ENCODE assay signal across 8 cellular contexts in the genomic region with DNA sequence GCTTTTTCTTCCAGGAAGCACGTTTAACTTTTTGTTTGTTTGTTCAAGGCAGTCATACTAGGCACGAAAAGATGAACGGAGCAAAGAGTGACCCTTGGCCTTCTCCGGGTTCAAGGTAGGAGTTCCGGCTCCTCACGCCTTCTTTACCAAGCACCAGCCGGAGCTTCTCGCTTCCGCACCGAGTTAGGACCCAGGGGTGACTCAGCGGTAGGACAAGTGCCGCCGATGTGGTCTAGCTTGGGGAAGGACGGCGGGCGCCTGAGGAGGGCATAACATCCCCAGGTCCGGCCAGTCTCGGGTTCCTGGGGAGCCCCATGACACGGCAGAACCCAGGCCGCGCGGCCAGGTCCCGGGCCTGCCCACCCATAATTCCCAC. TPM values are rescaled to one million over a fixed set of nuclear protein-coding genes. Genes with fewer than 3 reads are reported as not detected.
DNase-seq lines count a peak whose midpoint lies in the region; FAIRE-seq and TF ChIP-seq lines count a peak whose summit lies in the region.

No MANE protein-coding gene starts in this region.

- peak overlapping the region; percentile 78 for H3K27ac ChIP-seq in H1 (ENCODE audit: low read depth, low read length)
- peak overlapping the region; percentile 94 for H3K27ac ChIP-seq in muscle layer of duodenum (ENCODE audit: low read length)
- peak overlapping the region; percentile 85 for H3K27ac ChIP-seq in stomach smooth muscle (ENCODE audit: low read length)

- H3K4me1 ChIP-seq in H1 (replicated peaks in 1 of 4; ENCODE audit: control insufficient read depth in 3 of 4, insufficient read depth in 4 of 4, low read length in 3 of 4) (no peaks in the 10 kb centered on the region; a peak in 1 of 7 replicates), muscle layer of duodenum (ENCODE audit: control insufficient read depth in 1 of 2, insufficient read depth in 2 of 2, low read length in 2 of 2) (peaks cover 0 to 20% of the 10 kb centered on the region in 2 donors), stomach smooth muscle (ENCODE audit: control insufficient read depth, insufficient read depth, low read length) (peaks cover 15% of the 10 kb centered on the region)

- H2BK12ac ChIP-seq in H1 (ENCODE audit: low read depth, low read length) = no peak overlapping the region; the same call in 1 of the 2 replicates

- WGBS in H1 (ENCODE audit: extremely low coverage in 1 of 2, insufficient coverage in 1 of 2, insufficient read length in 1 of 2, insufficient replicate concordance in 2 of 2, low coverage in 1 of 2, low lambda C conversion rate in 2 of 2, missing lambda C conversion rate in 1 of 2), 2 experiments = 3% methylated on average over 23 of the region's 23 CpGs; no CpG with 5 or more reads in 1 of the 2 experiments

- H3K79me2 ChIP-seq in H1 (ENCODE audit: control insufficient read depth in 1 of 2, insufficient read depth in 2 of 2, low read length in 2 of 2) = peaks cover 12 to 52% of the 10 kb centered on the region in 2 experiments

- DNase-seq in H4 (ENCODE audit: low spot score) = peak; percentile 30
- DNase-seq in LNCaP clone FGC (ENCODE audit: low read depth) = no peak
- peak; percentile 76 for DNase-seq in activated CD4-positive, CD25-positive, alpha-beta regulatory T cell treated with anti-CD3 and anti-CD28 coated beads, Interleukin-2, amount 50 U/mL, for 72 hours
- no peak for DNase-seq in H1 (ENCODE audit: low read depth in 1 of 2, low spot score in 2 of 2)
- DNase-seq in Ammon's horn (ENCODE audit: low spot score) = no peak

- H3K9me3 ChIP-seq in H1 (ENCODE audit: insufficient read depth in 2 of 2, low read depth in 1 of 2, low read length in 1 of 2) (no peaks in the 10 kb centered on the region), muscle layer of duodenum (ENCODE audit: control insufficient read depth in 1 of 2, low read length in 2 of 2) (no peaks in the 10 kb centered on the region), stomach smooth muscle (ENCODE audit: control insufficient read depth in 2 of 2, low read length in 2 of 2) (no peaks in the 10 kb centered on the region)

- POLR2A ChIA-PET in H1 (lab: Charles Lee; ENCODE audit: partially characterized antibody) = interaction anchor here (0.8 to 2.5 kb wide), 12 partner anchors 18 to 105 kb away, joined by 3 to 12 read pairs (median 4); a partner anchor contains a TSS

- no peak overlapping the region for H3K18ac ChIP-seq in H1 (ENCODE audit: extremely low read depth, low read length)

- no peak for TF ChIP-seq CTCF in LNCaP clone FGC (IDR thresholded peaks at IDR 0.05; ENCODE audit: control insufficient read depth, extremely low read depth, insufficient read depth)
- no peak for TF ChIP-seq CTCF in H1 (IDR thresholded peaks at IDR 0.05; ENCODE audit: control extremely low read depth in 1 of 3, insufficient read depth in 1 of 3, low read depth in 1 of 3, low read length in 3 of 3)

- H3K4me3 ChIP-seq in GM08714 (ENCODE audit: low read length) (peak overlapping the region; percentile 93), LNCaP clone FGC (ENCODE audit: low read depth, low read length) (peak overlapping the region; percentile 72), H1 (ENCODE audit: extremely low read depth in 1 of 4, insufficient read depth in 2 of 4, low read depth in 3 of 4, low read length in 4 of 4) (peak overlapping the region; percentile 80 to 99 (median 95)), muscle layer of duodenum (ENCODE audit: low read depth in 1 of 2, low read length in 2 of 2) (peak overlapping the region; percentile 76 to 78), stomach smooth muscle (ENCODE audit: low read length in 2 of 2) (peak overlapping the region; percentile 92)

- peaks cover 0 to 9% (median 5%) of the 10 kb centered on the region in 4 experiments; a peak in 4 of 8 replicates for H3K36me3 ChIP-seq in H1 (ENCODE audit: control insufficient read depth in 2 of 4, insufficient read depth in 4 of 4, low read length in 3 of 4)
- H3K36me3 ChIP-seq in muscle layer of duodenum (ENCODE audit: control insufficient read depth in 1 of 2, insufficient read depth in 2 of 2, low read length in 2 of 2) = peaks cover 3 to 6% of the 10 kb centered on the region in 2 donors
- H3K36me3 ChIP-seq in stomach smooth muscle (ENCODE audit: control insufficient read depth in 2 of 2, insufficient read depth in 2 of 2, low read length in 2 of 2) = peaks cover 3 to 4% of the 10 kb centered on the region in 2 donors

- H4K91ac ChIP-seq in H1 (replicated peaks; ENCODE audit: insufficient read length, low read length) = no peak overlapping the region

- H3K4ac ChIP-seq in H1 (replicated peaks; ENCODE audit: insufficient read length, low read depth, low read length) = no peak overlapping the region

- no peak for TF ChIP-seq EP300 in H1 (IDR thresholded peaks at IDR 0.05; ENCODE audit: borderline replicate concordance in 1 of 2, low read depth in 2 of 2, low read length in 2 of 2)

- CTCF ChIA-PET in H1 (lab: Charles Lee; ENCODE audit: partially characterized antibody) = interaction anchor here (0.6 to 4.8 kb wide), 6 partner anchors 22 to 108 kb away, joined by 3 to 34 read pairs (median 4); no protein-coding TSS in a partner anchor

- H4K20me1 ChIP-seq in H1 (replicated peaks in 1 of 2; ENCODE audit: control insufficient read depth in 1 of 2, insufficient read depth in 2 of 2, low read length in 2 of 2) = peaks cover 6% of the 10 kb centered on the region in 2 experiments

- H3K9ac ChIP-seq in H1 (replicated peaks in 1 of 4; ENCODE audit: extremely low read depth in 1 of 4, low read depth in 3 of 4, low read length in 3 of 4) (peak overlapping the region; percentile 74 to 91 (median 80)), stomach smooth muscle (ENCODE audit: low read length in 2 of 2) (peak overlapping the region; percentile 77 to 90)

- no peaks in the 10 kb centered on the region for H3K27me3 ChIP-seq in H1 (replicated peaks in 1 of 4; ENCODE audit: control insufficient read depth in 3 of 4, extremely low read depth in 1 of 4, insufficient read depth in 3 of 4, low read length in 3 of 4)
- no peaks in the 10 kb centered on the region for H3K27me3 ChIP-seq in muscle layer of duodenum (ENCODE audit: low read depth, low read length)
- H3K27me3 ChIP-seq in stomach smooth muscle (ENCODE audit: control insufficient read depth in 1 of 2, insufficient read depth in 2 of 2, low read length in 2 of 2) = no peaks in the 10 kb centered on the region

- H3K14ac ChIP-seq in H1 (ENCODE audit: insufficient read length) = no peak overlapping the region

- H4K5ac ChIP-seq in H1 (ENCODE audit: insufficient read length, low read depth, low read length) = peak overlapping the region; percentile 55

- no peak overlapping the region for H2BK120ac ChIP-seq in H1 (replicated peaks; ENCODE audit: low read depth, low read length)

- TF ChIP-seq RAD21 in H1 (IDR thresholded peaks at IDR 0.05 in 1 of 2, conservative IDR thresholded peaks at IDR 0.05 in 1 of 2; ENCODE audit: low read depth in 2 of 2, low read length in 2 of 2) = no peak

- peak overlapping the region; percentile 90; the same call in 1 of the 2 replicates for H4K8ac ChIP-seq in H1 (ENCODE audit: extremely low read depth, insufficient read depth, low read length)

- H2AK5ac ChIP-seq in H1 (ENCODE audit: low read depth, low read length) = no peak overlapping the region

- H3K23ac ChIP-seq in H1 (ENCODE audit: insufficient read length) = no peak overlapping the region

- H3K4me2 ChIP-seq in H1 (ENCODE audit: insufficient read depth in 1 of 2, low read depth in 2 of 2, low read length in 2 of 2) = peak overlapping the region; percentile 65 to 93

- no peak for TF ChIP-seq POLR2A in H1 (IDR thresholded peaks at IDR 0.05; ENCODE audit: control extremely low read depth in 1 of 2, low read depth in 2 of 2, low read length in 2 of 2)

- FAIRE-seq in H1 (lab: Jason Lieb, UNC) = no peak

- H3K56ac ChIP-seq in H1 (replicated peaks; ENCODE audit: insufficient read length, low read depth, low read length) = no peak overlapping the region

- no peaks in the 10 kb centered on the region; the same call in none of the 2 replicates for H3K23me2 ChIP-seq in H1 (ENCODE audit: low read depth, low read length)

- no peak overlapping the region for H2BK15ac ChIP-seq in H1 (ENCODE audit: low read length)

- peaks cover 2% of the 10 kb centered on the region; the same call in 1 of the 2 replicates for H3K79me1 ChIP-seq in H1 (ENCODE audit: low read depth, low read length)

- peak overlapping the region; percentile 68 for H2BK5ac ChIP-seq in H1 (ENCODE audit: low read depth, low read length)

- H2AFZ ChIP-seq in H1 (ENCODE audit: low read length) = peak overlapping the region; percentile 18; the same call in 1 of the 2 replicates

- no peak overlapping the region for H2BK20ac ChIP-seq in H1 (ENCODE audit: low read length)

RNA-seq across cellular contexts. Expression of a gene that starts 0.4 kb away (rescaled TPM):
- 154 and 184 TPM in 2 replicates for total RNA-seq in H4 (2014; rRNA removed; shearing (Covaris generic))
- 147 and 166 TPM in 2 replicates for total RNA-seq in H1 (2021; fragmentation: NEBNext Ultra II Directional; extraction: Animal tissue kit (Norgen Biotek cat#: 25700))
- 73.3 and 140 TPM in 2 replicates for polyA plus RNA-seq in H1 (2011; rRNA removed)
- 127 TPM for polyA plus RNA-seq in H1 (2011; cell fraction: cytosol; rRNA removed)
- 46.0 TPM for polyA plus RNA-seq in H1 (2011; cell fraction: nucleus; rRNA removed)
- 126 to 142 TPM (median 133 TPM) in 4 replicates for polyA plus RNA-seq in H1 (2012, experiment 1 of 2)
- polyA plus RNA-seq in H1 (2012, experiment 2 of 2) = 31.6 TPM
- 76.2 TPM for polyA plus RNA-seq in H1 (2013, experiment 1 of 2)
- polyA plus RNA-seq in H1 (2013, experiment 2 of 2) = 73.7 TPM
- 84.5 and 90.3 TPM in 2 replicates for polyA minus RNA-seq in H1 (2011; rRNA and poly(A)+ RNA removed)
- 60.9 TPM for polyA minus RNA-seq in H1 (2011; cell fraction: cytosol; rRNA and poly(A)+ RNA removed)
- 26.5 TPM for polyA minus RNA-seq in H1 (2011; cell fraction: nucleus; rRNA and poly(A)+ RNA removed)

RNA-seq across cellular contexts. Expression of a gene that starts 28.2 kb away (rescaled TPM):
- total RNA-seq in H4 (2014; rRNA removed; shearing (Covaris generic)) = 3.7 and 7.4 TPM in 2 replicates
- 67.4 and 69.6 TPM in 2 replicates for total RNA-seq in H1 (2021; fragmentation: NEBNext Ultra II Directional; extraction: Animal tissue kit (Norgen Biotek cat#: 25700))
- 15.3 and 18.7 TPM in 2 replicates for polyA plus RNA-seq in H1 (2011; rRNA removed)
- 16.5 TPM for polyA plus RNA-seq in H1 (2011; cell fraction: cytosol; rRNA removed)
- 30.5 TPM for polyA plus RNA-seq in H1 (2011; cell fraction: nucleus; rRNA removed)
- 18.9 to 26.5 TPM (median 22.1 TPM) in 4 replicates for polyA plus RNA-seq in H1 (2012, experiment 1 of 2)
- polyA plus RNA-seq in H1 (2012, experiment 2 of 2) = 3.3 TPM
- 42.6 TPM for polyA plus RNA-seq in H1 (2013, experiment 1 of 2)
- 46.0 TPM for polyA plus RNA-seq in H1 (2013, experiment 2 of 2)
- 94.9 and 112 TPM in 2 replicates for polyA minus RNA-seq in H1 (2011; rRNA and poly(A)+ RNA removed)
- polyA minus RNA-seq in H1 (2011; cell fraction: cytosol; rRNA and poly(A)+ RNA removed) = 33.2 TPM
- 97.3 TPM for polyA minus RNA-seq in H1 (2011; cell fraction: nucleus; rRNA and poly(A)+ RNA removed)

RNA-seq across cellular contexts. Expression of a gene that starts 40.5 kb away (rescaled TPM):
- total RNA-seq in H4 (2014; rRNA removed; shearing (Covaris generic)) = 0.27 and 0.54 TPM in 2 replicates
- 1.5 and 1.7 TPM in 2 replicates for total RNA-seq in H1 (2021; fragmentation: NEBNext Ultra II Directional; extraction: Animal tissue kit (Norgen Biotek cat#: 25700))
- polyA plus RNA-seq in H1 (2011; rRNA removed) = 1.5 and 1.6 TPM in 2 replicates
- polyA plus RNA-seq in H1 (2011; cell fraction: cytosol; rRNA removed) = 1.3 TPM
- polyA plus RNA-seq in H1 (2011; cell fraction: nucleus; rRNA removed) = 3.1 TPM
- 1.2 to 1.7 TPM (median 1.4 TPM) in 4 replicates for polyA plus RNA-seq in H1 (2012, experiment 1 of 2)
- polyA plus RNA-seq in H1 (2012, experiment 2 of 2) = 1.2 TPM
- 2.3 TPM for polyA plus RNA-seq in H1 (2013, experiment 1 of 2)
- 2.0 TPM for polyA plus RNA-seq in H1 (2013, experiment 2 of 2)
- polyA minus RNA-seq in H1 (2011; rRNA and poly(A)+ RNA removed) = 2.0 and 2.2 TPM in 2 replicates
- polyA minus RNA-seq in H1 (2011; cell fraction: cytosol; rRNA and poly(A)+ RNA removed) = 0.66 TPM
- polyA minus RNA-seq in H1 (2011; cell fraction: nucleus; rRNA and poly(A)+ RNA removed) = 1.6 TPM

RNA-seq across cellular contexts. Expression of a gene that starts 57.8 kb away (rescaled TPM):
- total RNA-seq in H4 (2014; rRNA removed; shearing (Covaris generic)) = 1.0 and 1.9 TPM in 2 replicates
- total RNA-seq in H1 (2021; fragmentation: NEBNext Ultra II Directional; extraction: Animal tissue kit (Norgen Biotek cat#: 25700)) = 9.3 and 9.8 TPM in 2 replicates
- polyA plus RNA-seq in H1 (2011; rRNA removed) = 8.1 and 12.3 TPM in 2 replicates
- polyA plus RNA-seq in H1 (2011; cell fraction: cytosol; rRNA removed) = 7.1 TPM
- 25.0 TPM for polyA plus RNA-seq in H1 (2011; cell fraction: nucleus; rRNA removed)
- 5.3 to 9.0 TPM (median 7.8 TPM) in 4 replicates for polyA plus RNA-seq in H1 (2012, experiment 1 of 2)
- polyA plus RNA-seq in H1 (2012, experiment 2 of 2) = 5.1 TPM
- 8.4 TPM for polyA plus RNA-seq in H1 (2013, experiment 1 of 2)
- 7.4 TPM for polyA plus RNA-seq in H1 (2013, experiment 2 of 2)
- 2.4 and 3.4 TPM in 2 replicates for polyA minus RNA-seq in H1 (2011; rRNA and poly(A)+ RNA removed)
- polyA minus RNA-seq in H1 (2011; cell fraction: cytosol; rRNA and poly(A)+ RNA removed) = 6.5 TPM
- polyA minus RNA-seq in H1 (2011; cell fraction: nucleus; rRNA and poly(A)+ RNA removed) = 9.7 TPM

Comparison
In these comparisons a context has a peak if more than half of its experiments do, and no peak if none do; other contexts are left out.
1. DNase-seq: peak in H4 (single experiment) and activated CD4-positive, CD25-positive, alpha-beta regulatory T cell treated with anti-CD3 and anti-CD28 coated beads, Interleukin-2, amount 50 U/mL, for 72 hours (single experiment); none in LNCaP clone FGC (single experiment), H1 (0 of 2) and Ammon's horn (single experiment).
2. Peak in every context shown above with its lines, with median percentiles within 50 percentile points of each other: H3K4me3 ChIP-seq and H3K27ac ChIP-seq.